8 cellular contexts compared by ENCODE assay signal in genomic region chrX:1451676-1452496, GRCh38. TPM values are rescaled to one million over a fixed set of nuclear protein-coding genes. Genes with fewer than 3 reads are reported as not detected.
DNase-seq lines count a peak whose midpoint lies in the region; ATAC-seq, FAIRE-seq and TF ChIP-seq lines count a peak whose summit lies in the region.

No MANE protein-coding gene starts in this region.

- DNase-seq in AG10803 (ENCODE audit: low read depth) (no peak), H54 (ENCODE audit: insufficient read length, low spot score) (no peak)
- peak in 2 of 9 donors; percentile 27 to 36 for DNase-seq in naive thymus-derived CD4-positive, alpha-beta T cell

- FAIRE-seq in H54 (lab: Jason Lieb, UNC) = no peak

- H3K36me3 ChIP-seq in OCI-LY1 (ENCODE audit: insufficient read depth, low read length) (peaks cover 30% of the 10 kb centered on the region), ectodermal cell (ENCODE audit: control insufficient read depth, insufficient read depth, low read length) (peaks cover 17% of the 10 kb centered on the region)
- peaks cover 0 to 4% (median 0%) of the 10 kb centered on the region in 3 experiments for H3K36me3 ChIP-seq in naive thymus-derived CD4-positive, alpha-beta T cell (ENCODE audit: control insufficient read depth in 2 of 3, insufficient read depth in 3 of 3, low read length in 3 of 3)

- no peak overlapping the region for H2AFZ ChIP-seq in OCI-LY1 (ENCODE audit: low read length)

- TF ChIP-seq CTCF in AG10803 (conservative IDR thresholded peaks at IDR 0.05; ENCODE audit: low read length) (no peak), OCI-LY1 (IDR thresholded peaks at IDR 0.05; ENCODE audit: low read length) (no peak)

- H3K36me3 Mint-ChIP-seq in naive thymus-derived CD4-positive, alpha-beta T cell = peaks cover 8 to 35% (median 24%) of the 10 kb centered on the region in 5 donors

- WGBS in ectodermal cell, 2 experiments = 16% methylated on average over 23 of the region's 23 CpGs

- H3K27ac Mint-ChIP-seq in naive thymus-derived CD4-positive, alpha-beta T cell = peak overlapping the region in 6 of 9 donors; percentile 12 to 95 (median 83)

- no peaks in the 10 kb centered on the region for H4K20me1 ChIP-seq in OCI-LY1 (ENCODE audit: insufficient read depth, low read length)

- H3K4me1 Mint-ChIP-seq in naive thymus-derived CD4-positive, alpha-beta T cell = peaks cover 7 to 37% (median 26%) of the 10 kb centered on the region in 7 donors

- POLR2A ChIA-PET in naive thymus-derived CD4-positive, alpha-beta T cell (lab: Charles Lee) = no interaction called here

- CTCF ChIA-PET in naive thymus-derived CD4-positive, alpha-beta T cell (lab: Charles Lee) = no interaction called here

- H3K9ac ChIP-seq in OCI-LY1 (ENCODE audit: low read length) = peak overlapping the region; percentile 93

- peaks cover 0 to 2% (median 0%) of the 10 kb centered on the region in 5 donors for H3K27me3 Mint-ChIP-seq in naive thymus-derived CD4-positive, alpha-beta T cell

- H3K4me1 ChIP-seq in OCI-LY1 (ENCODE audit: insufficient read depth, low read length, severe bottlenecking) (peaks cover 37% of the 10 kb centered on the region), ectodermal cell (ENCODE audit: control insufficient read depth, insufficient read depth, low read length) (no peaks in the 10 kb centered on the region)
- peaks cover 21 to 36% of the 10 kb centered on the region in 2 donors for H3K4me1 ChIP-seq in naive thymus-derived CD4-positive, alpha-beta T cell (ENCODE audit: control insufficient read depth in 2 of 2, insufficient read depth in 2 of 2, low read length in 2 of 2)

- H3K27ac ChIP-seq in OCI-LY1 (ENCODE audit: low read depth, low read length, poor library complexity, severe bottlenecking) (peak overlapping the region; percentile 50), ectodermal cell (ENCODE audit: insufficient read depth, low read depth, low read length, poor library complexity, severe bottlenecking) (no peak overlapping the region)
- H3K27ac ChIP-seq in naive thymus-derived CD4-positive, alpha-beta T cell (ENCODE audit: low read depth, low read length) = peak overlapping the region; percentile 99

- no peaks in the 10 kb centered on the region for H3K27me3 ChIP-seq in OCI-LY1 (ENCODE audit: insufficient read depth, low read length)
- H3K27me3 ChIP-seq in ectodermal cell (ENCODE audit: control insufficient read depth, insufficient read depth, low read length, poor library complexity, severe bottlenecking) = no peaks in the 10 kb centered on the region
- H3K27me3 ChIP-seq in naive thymus-derived CD4-positive, alpha-beta T cell (ENCODE audit: control insufficient read depth in 2 of 2, insufficient read depth in 2 of 2, low read length in 2 of 2) = no peaks in the 10 kb centered on the region

- H3K79me2 ChIP-seq in OCI-LY1 (ENCODE audit: insufficient read depth, low read length) = peaks cover 36% of the 10 kb centered on the region

- no peaks in the 10 kb centered on the region; the same call in 1 of the 2 replicates for H3K9me3 ChIP-seq in OCI-LY1 (ENCODE audit: low read length)
- no peaks in the 10 kb centered on the region for H3K9me3 ChIP-seq in ectodermal cell (ENCODE audit: control insufficient read depth, low read length)
- peaks cover 0 to 10% (median 0%) of the 10 kb centered on the region in 3 experiments for H3K9me3 ChIP-seq in naive thymus-derived CD4-positive, alpha-beta T cell (ENCODE audit: control insufficient read depth in 2 of 3, low read length in 3 of 3)

- peak overlapping the region; percentile 90 for H3K4me2 ChIP-seq in OCI-LY1 (ENCODE audit: low read length)

- H3K4me3 ChIP-seq in AG10803 (ENCODE audit: low read length) = peak overlapping the region; percentile 94
- H3K4me3 ChIP-seq in OCI-LY1 (ENCODE audit: low read depth, low read length, poor library complexity, severe bottlenecking) = peak overlapping the region; percentile 96
- peak overlapping the region; percentile 88 for H3K4me3 ChIP-seq in ectodermal cell (ENCODE audit: insufficient read depth, low read depth, low read length)
- H3K4me3 ChIP-seq in naive thymus-derived CD4-positive, alpha-beta T cell (ENCODE audit: low read length) = peak overlapping the region; percentile 91

- TF ChIP-seq POLR2A in H54 (IDR thresholded peaks at IDR 0.05; ENCODE audit: low read depth, low read length) = no peak

- H3K9me3 Mint-ChIP-seq in naive thymus-derived CD4-positive, alpha-beta T cell = peaks cover 0 to 32% (median 16%) of the 10 kb centered on the region in 11 donors

- intact Hi-C loops in naive thymus-derived CD4-positive, alpha-beta T cell (cut with micrococcal nuclease) = loop anchor here (2.0 to 5.0 kb wide), 6 partner anchors 40 to 1065 kb away; partner anchors contain the start of gene PPP2R3B (in 1 of the 2)

- ATAC-seq in naive thymus-derived CD4-positive, alpha-beta T cell = no peak
- ATAC-seq in HG03045 (IDR thresholded peaks at IDR 0.05; ENCODE audit: unreplicated experiment) (no peak), GM21447 (IDR thresholded peaks at IDR 0.05; ENCODE audit: unreplicated experiment) (no peak), GM19452 (IDR thresholded peaks at IDR 0.05; ENCODE audit: unreplicated experiment) (no peak)

- no peaks in the 10 kb centered on the region for H3F3A ChIP-seq in OCI-LY1 (ENCODE audit: insufficient read depth, low read length)

- H3K9me2 ChIP-seq in OCI-LY1 (ENCODE audit: low read depth, low read length) = no peaks in the 10 kb centered on the region

- H3K4me3 Mint-ChIP-seq in naive thymus-derived CD4-positive, alpha-beta T cell = peak overlapping the region; percentile 76 to 93 (median 88)

RNA-seq across cellular contexts. Expression of gene ASMTL, which starts 0.8 kb away (rescaled TPM):
- 108 TPM for polyA plus RNA-seq in ectodermal cell (2013, experiment 1 of 4)
- 124 TPM for polyA plus RNA-seq in ectodermal cell (2013, experiment 2 of 4)
- 79.2 TPM for polyA plus RNA-seq in ectodermal cell (2013, experiment 3 of 4)
- 81.3 TPM for polyA plus RNA-seq in ectodermal cell (2013, experiment 4 of 4)
- total RNA-seq in naive thymus-derived CD4-positive, alpha-beta T cell = 10 to 100 TPM; 30.9 to 50.0 (median 41.7) TPM
- polyA plus RNA-seq in naive thymus-derived CD4-positive, alpha-beta T cell = 10 to 100 TPM; 41.0 to 46.0 TPM

RNA-seq across cellular contexts. Expression of gene SLC25A6, which starts 60.0 kb away (rescaled TPM):
- 453 TPM for polyA plus RNA-seq in ectodermal cell (2013, experiment 1 of 4)
- 444 TPM for polyA plus RNA-seq in ectodermal cell (2013, experiment 2 of 4)
- polyA plus RNA-seq in ectodermal cell (2013, experiment 3 of 4) = 381 TPM
- 399 TPM for polyA plus RNA-seq in ectodermal cell (2013, experiment 4 of 4)
- total RNA-seq in naive thymus-derived CD4-positive, alpha-beta T cell = 100 to 1,000 TPM; 238 to 341 (median 270) TPM
- polyA plus RNA-seq in naive thymus-derived CD4-positive, alpha-beta T cell = 100 to 1,000 TPM; 467 to 597 TPM
